In genomic region chr22:20651286-20651685, GRCh38 we compare ENCODE assay signal across 19 cellular contexts.
DNase-seq lines count a peak whose midpoint lies in the region; ATAC-seq and TF ChIP-seq lines count a peak whose summit lies in the region.
"Had no signal": no experiment of that assay in that cellular context is flagged by ENCODE, and none has a peak within 500 bp of the region (broad histone marks: within the 10 kb centered on the region; RNA-seq: fewer than 3 reads in every experiment).

No MANE protein-coding gene starts in this region.

- ATAC-seq in sciatic nerve (no peak), HG03097 (IDR thresholded peaks at IDR 0.05; ENCODE audit: low FRiP score, unreplicated experiment) (no peak)
- ATAC-seq: CD8-positive, alpha-beta T cell had no signal

- no peaks in the 10 kb centered on the region for H3K79me2 ChIP-seq in H9 (ENCODE audit: insufficient read depth, low read length)

- DNase-seq in H9 (peak; percentile 2), dermis blood vessel endothelial cell (peak; percentile 41), mesenteric fat pad (ENCODE audit: low spot score) (peak; percentile 22), sciatic nerve (ENCODE audit: low spot score) (peak; percentile 2), SW 1271 (lab: John Stamatoyannopoulos, UW) (no peak), BE2C (no peak), NK-92 (lab: John Stamatoyannopoulos, UW; ENCODE audit: unreplicated experiment) (no peak)
- DNase-seq: C1 segment of cervical spinal cord; CD8-positive, alpha-beta T cell; GOT3; Karpas-422; MV-4-11; NCI-H1105 treated with DMSO at 0.1 percent for 48 hours; NCI-H2029 treated with DMSO at 0.1 percent for 48 hours; NCI-H524 treated with DMSO at 0.1 percent for 48 hours; NCI-H82; OCI-M1 had no signal

- H3K23ac ChIP-seq in H9 (ENCODE audit: insufficient read length, low read depth, low read length) = no peak overlapping the region

- no peaks in the 10 kb centered on the region for H4K20me1 ChIP-seq in H9 (ENCODE audit: control insufficient read depth, insufficient read depth, insufficient read length)

- 0 out of 7 replicates have a peak overlapping the region, but pooled peaks of 1 of the 3 experiments have one; percentile 16 for H3K27ac Mint-ChIP-seq in H9
- H3K27ac Mint-ChIP-seq: CD8-positive, alpha-beta T cell had no signal

- no peak overlapping the region for H3K4ac ChIP-seq in H9 (ENCODE audit: low read depth, low read length)

- no peak overlapping the region for H2AFZ ChIP-seq in H9 (ENCODE audit: low read length)

- H2BK15ac ChIP-seq in H9 (ENCODE audit: low read depth, low read length) = no peak overlapping the region

- TF ChIP-seq CTCF in H9 (conservative IDR thresholded peaks at IDR 0.05) (no peak), BE2C (IDR thresholded peaks at IDR 0.05; ENCODE audit: low read depth, low read length) (no peak)

- no peak overlapping the region for H2BK5ac ChIP-seq in H9 (ENCODE audit: insufficient read length, low read length)

- H3K36me3 ChIP-seq in BE2C = no peaks in the 10 kb centered on the region
- H3K36me3 ChIP-seq: SJSA1 had no signal

- H3K79me1 ChIP-seq in H9 (ENCODE audit: insufficient read depth, low read depth, low read length, poor library complexity, severe bottlenecking) = no peaks in the 10 kb centered on the region

- H3K4me2 ChIP-seq in H9 (ENCODE audit: insufficient read depth, insufficient read length, low read length) = no peak overlapping the region

- no peak overlapping the region for H2BK20ac ChIP-seq in H9 (ENCODE audit: low read depth, low read length, poor library complexity, severe bottlenecking)

- intact Hi-C loops in sciatic nerve (cut with DNase I) = no loop called here

- no peak overlapping the region for H3K4me3 ChIP-seq in BE2C (ENCODE audit: low read depth, low read length)
- H3K4me3 ChIP-seq: SJSA1 had no signal

- H3K4me1 ChIP-seq in H9 (ENCODE audit: insufficient read depth, low read length) (no peaks in the 10 kb centered on the region), BE2C (no peaks in the 10 kb centered on the region)
- H3K4me1 ChIP-seq: SJSA1 had no signal

- H2BK12ac ChIP-seq in H9 (ENCODE audit: insufficient read length, low read depth, low read length) = no peak overlapping the region

- no peaks in the 10 kb centered on the region for H3K36me3 Mint-ChIP-seq in H9 (ENCODE audit: insufficient read depth in 1 of 3, low read depth in 3 of 3)
- H3K36me3 Mint-ChIP-seq: CD8-positive, alpha-beta T cell had no signal

- H3K27me3 ChIP-seq in H9 (ENCODE audit: insufficient read depth, low read length) = no peaks in the 10 kb centered on the region
- no peaks in the 10 kb centered on the region for H3K27me3 ChIP-seq in BE2C
- H3K27me3 ChIP-seq: SJSA1 had no signal

- no CpG with 5 or more reads among the region's 2 CpGs for WGBS in H9 (ENCODE audit: extremely low coverage, insufficient read length, low lambda C conversion rate)

- H4K8ac ChIP-seq in H9 (replicated peaks; ENCODE audit: insufficient read length, low read depth, low read length) = no peak overlapping the region

- no peaks in the 10 kb centered on the region for H3K23me2 ChIP-seq in H9 (ENCODE audit: insufficient read length, low read depth, low read length, poor library complexity, severe bottlenecking)

- H2AK5ac ChIP-seq in H9 (ENCODE audit: insufficient read length, low read length) = no peak overlapping the region

- H2BK120ac ChIP-seq in H9 (ENCODE audit: low read depth, low read length, poor library complexity, severe bottlenecking) = no peak overlapping the region

- peaks cover 0 to 3% of the 10 kb centered on the region in 2 experiments; a peak in 1 of 5 replicates for H3K9me3 Mint-ChIP-seq in H9
- H3K9me3 Mint-ChIP-seq: CD8-positive, alpha-beta T cell had no signal

- H4K5ac ChIP-seq in H9 (ENCODE audit: insufficient read length, low read depth, low read length) = no peak overlapping the region

- H3K9me3 ChIP-seq in H9 (ENCODE audit: control insufficient read depth, low read depth, low read length) = no peaks in the 10 kb centered on the region
- H3K9me3 ChIP-seq in BE2C = no peaks in the 10 kb centered on the region
- H3K9me3 ChIP-seq: SJSA1 had no signal

- no peak overlapping the region for H3K14ac ChIP-seq in H9 (ENCODE audit: insufficient read depth, low read length)

- H3K56ac ChIP-seq in H9 (ENCODE audit: insufficient read length, low read depth, low read length) = no peak overlapping the region

- H3K4me3 Mint-ChIP-seq in H9 = no peak overlapping the region
- H3K4me3 Mint-ChIP-seq: CD8-positive, alpha-beta T cell had no signal

- H4K91ac ChIP-seq in H9 (ENCODE audit: insufficient read length, low read depth, low read length) = no peak overlapping the region

- H3K4me1 Mint-ChIP-seq in H9 = 0 out of 4 replicates have a peak, but pooled peaks cover 2 to 5% of the 10 kb centered on the region in 2 experiments

- peaks cover 2% of the 10 kb centered on the region; the same call in 1 of the 2 replicates for H3K27me3 Mint-ChIP-seq in H9 (ENCODE audit: low read depth)

- no peak overlapping the region for H3T11ph ChIP-seq in H9 (ENCODE audit: low read length)

- H3K9ac ChIP-seq in H9 (ENCODE audit: extremely low read depth, insufficient read length, low read length) = no peak overlapping the region

- no peak overlapping the region for H3K18ac ChIP-seq in H9 (ENCODE audit: insufficient read length, low read depth, low read length)

- no peak overlapping the region for H3K27ac ChIP-seq in H9 (ENCODE audit: insufficient read length, low read depth, low read length)
- H3K27ac ChIP-seq: SJSA1 had no signal

Comparison
In these comparisons a context has a peak if more than half of its experiments do, and no peak if none do; other contexts are left out.
1. DNase-seq: peak in H9 (single experiment), dermis blood vessel endothelial cell (single experiment), mesenteric fat pad (single experiment) and sciatic nerve (single experiment); none in SW 1271 (0 of 2), BE2C (single experiment) and NK-92 (single experiment).